1 cellular context compared by ENCODE assay signal in genomic region chr17:12438813-12439586, GRCh38.
TF ChIP-seq lines count a peak whose summit lies in the region.

No MANE protein-coding gene starts in this region.

TF ChIP-seq in K562, 482 proteins besides CTCF, POLR2A, EP300 and RAD21 (continued from another document):
- TF ChIP-seq ATF3 (IDR thresholded peaks at IDR 0.05) (0 out of 2 replicates have a peak, but pooled peaks have one; percentile 48), ATF3 (CRISPR knock-in tag; conservative IDR thresholded peaks at IDR 0.05) (no peak), TRIM28 (IDR thresholded peaks at IDR 0.05) (no peak), CBX2 (IDR thresholded peaks at IDR 0.05; ENCODE audit: insufficient read depth, low read length, poor library complexity, severe bottlenecking) (no peak), PHB (CRISPR knock-in tag; IDR thresholded peaks at IDR 0.05) (no peak), KHSRP (IDR thresholded peaks at IDR 0.05) (0 out of 2 replicates have a peak, but pooled peaks have one; percentile 24), SMAD2 (IDR thresholded peaks at IDR 0.05; ENCODE audit: low read depth, low read length) (no peak), GTF2B (IDR thresholded peaks at IDR 0.05; ENCODE audit: extremely low read depth, insufficient read length) (peak; percentile 40), TBL1XR1 (IDR thresholded peaks at IDR 0.05; ENCODE audit: low read length in 2 of 2) (peak; percentile 87 to 92), RNF2 (IDR thresholded peaks at IDR 0.05) (no peak; the same call in 1 of the 2 replicates), ZEB2 (IDR thresholded peaks at IDR 0.05) (peak; percentile 88), PHF20 (IDR thresholded peaks at IDR 0.05; ENCODE audit: partially characterized antibody) (no peak), ZNF311 (CRISPR knock-in tag; IDR thresholded peaks at IDR 0.05) (peak; percentile 94), CEBPG (CRISPR knock-in tag; IDR thresholded peaks at IDR 0.05) (no peak), CEBPG (tag; conservative IDR thresholded peaks at IDR 0.05 in 1 of 2, IDR thresholded peaks at IDR 0.05 in 1 of 2) (no peak), ZNF740 (CRISPR knock-in tag; IDR thresholded peaks at IDR 0.05) (no peak), ZNF740 (tag; IDR thresholded peaks at IDR 0.05) (peak in 1 of 2 experiments; percentile 96; a peak in 2 of 4 replicates), ZNF253 (CRISPR knock-in tag; conservative IDR thresholded peaks at IDR 0.05) (no peak), NKRF (IDR thresholded peaks at IDR 0.05; ENCODE audit: borderline replicate concordance) (no peak), TAF7 (tag; IDR thresholded peaks at IDR 0.05) (no peak), ZC3H11A (IDR thresholded peaks at IDR 0.05; ENCODE audit: low read depth, low read length) (no peak), TAF15 (IDR thresholded peaks at IDR 0.05; ENCODE audit: low read depth, low read length) (no peak), ASH1L (IDR thresholded peaks at IDR 0.05; ENCODE audit: borderline replicate concordance, low read depth, partially characterized antibody) (no peak), PKNOX1 (IDR thresholded peaks at IDR 0.05) (peak; percentile 88), AFF1 (IDR thresholded peaks at IDR 0.05; ENCODE audit: low read depth in 1 of 2, partially characterized antibody in 2 of 2) (no peak), ZNF584 (CRISPR knock-in tag; IDR thresholded peaks at IDR 0.05; ENCODE audit: low read depth) (peak; percentile 92)
